Comparison of ENCODE assay signal across 8 cellular contexts in genomic region chr12:103955811-103956514, GRCh38. TPM values are rescaled to one million over a fixed set of nuclear protein-coding genes. Genes with fewer than 3 reads are reported as not detected.
DNase-seq lines count a peak whose midpoint lies in the region; ATAC-seq and TF ChIP-seq lines count a peak whose summit lies in the region.

No MANE protein-coding gene starts in this region.

- H3K27me3 ChIP-seq in left ventricle myocardium inferior (ENCODE audit: low read depth) (no peaks in the 10 kb centered on the region), thymus (ENCODE audit: control insufficient read depth, insufficient read depth) (no peaks in the 10 kb centered on the region)

- H3K4me3 ChIP-seq in left ventricle myocardium inferior (peak overlapping the region; percentile 84), astrocyte of the cerebellum (ENCODE audit: low read depth, low read length) (peak overlapping the region; percentile 90), thymus (ENCODE audit: low read length) (peak overlapping the region; percentile 88)

- H3K27ac ChIP-seq in left ventricle myocardium inferior (replicated peaks) (peak overlapping the region; percentile 96), thymus (ENCODE audit: low read depth) (no peak overlapping the region)

- in situ Hi-C loops in astrocyte of the cerebellum (cut with HindIII; ENCODE audit: low sequenced_read_pairs), result no loop called here

- H3K36me3 ChIP-seq in left ventricle myocardium inferior (peaks cover 34% of the 10 kb centered on the region), thymus (ENCODE audit: control insufficient read depth, insufficient read depth) (peaks cover 19% of the 10 kb centered on the region)

- H3K9me3 ChIP-seq in left ventricle myocardium inferior (replicated peaks), result no peaks in the 10 kb centered on the region
- H3K9me3 ChIP-seq in thymus (ENCODE audit: control insufficient read depth), result no peaks in the 10 kb centered on the region

- TF ChIP-seq CTCF in left ventricle myocardium inferior (IDR thresholded peaks at IDR 0.05; ENCODE audit: borderline replicate concordance) (no peak), astrocyte of the cerebellum (IDR thresholded peaks at IDR 0.05; ENCODE audit: low read depth, low read length, missing control alignments) (no peak)

- intact Hi-C loops in left ventricle myocardium inferior (cut with micrococcal nuclease), result no loop called here
- intact Hi-C loops in Right ventricle myocardium superior (cut with DNase I), result no loop called here

- 41% methylated on average over 7 of the region's 7 CpGs for WGBS in thymus

- H3K4me1 ChIP-seq in left ventricle myocardium inferior, result peaks cover 45% of the 10 kb centered on the region
- peaks cover 7% of the 10 kb centered on the region for H3K4me1 ChIP-seq in thymus (ENCODE audit: control insufficient read depth, insufficient read depth, low read length)

- ATAC-seq in Right ventricle myocardium superior (ENCODE audit: poor library complexity) (no peak), HG02973 (IDR thresholded peaks at IDR 0.05; ENCODE audit: unreplicated experiment) (no peak)
- ATAC-seq in activated CD4-positive, CD25-positive, alpha-beta regulatory T cell treated with anti-CD3 and anti-CD28 coated beads, Interleukin-2, amount 50 U/mL, for 24 hours, result no peak

- DNase-seq in left ventricle myocardium inferior, result no peak
- DNase-seq in Right ventricle myocardium superior, result no peak
- no peak for DNase-seq in astrocyte of the cerebellum (ENCODE audit: low read depth)
- DNase-seq in kidney tubule cell (ENCODE audit: low spot score), result peak; percentile 37
- DNase-seq in NCI-H2081 treated with DMSO at 0.1 percent for 48 hours (lab: John Stamatoyannopoulos, UW), result no peak

RNA-seq across cellular contexts. Expression of gene TDG, which starts 9.7 kb away (rescaled TPM):
- total RNA-seq in left ventricle myocardium inferior (11.3 TPM), Right ventricle myocardium superior (10.2 TPM)
- polyA plus RNA-seq in thymus, result 26.9 TPM

RNA-seq across cellular contexts. Expression of gene HSP90B1, which starts 25.8 kb away (rescaled TPM):
- total RNA-seq in left ventricle myocardium inferior (348 TPM), Right ventricle myocardium superior (353 TPM)
- polyA plus RNA-seq in thymus, result 309 TPM
